ENCODE assay signal across 30 cellular contexts in the genomic region with DNA sequence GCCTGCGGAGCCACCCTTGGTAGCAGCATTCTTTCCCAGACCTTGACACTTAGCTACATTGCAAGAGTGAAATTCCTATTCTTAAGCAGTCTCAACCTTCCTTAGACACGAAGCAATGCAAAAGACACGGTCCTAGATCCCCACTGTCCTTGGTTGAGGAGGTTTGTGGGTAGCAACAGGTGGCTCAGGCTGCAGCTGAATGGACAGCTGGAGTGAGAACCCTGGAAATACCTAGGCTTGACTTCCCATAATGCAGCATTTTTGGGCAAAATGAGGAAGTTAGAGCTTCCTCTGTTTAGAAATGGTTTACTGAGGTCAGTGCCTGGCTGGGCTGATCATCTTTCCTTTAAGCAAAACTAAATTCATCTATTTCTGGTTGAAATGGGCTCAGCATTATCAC.
DNase-seq lines count a peak whose midpoint lies in the region; ATAC-seq and TF ChIP-seq lines count a peak whose summit lies in the region.
"Had no signal": no experiment of that assay in that cellular context is flagged by ENCODE, and none has a peak within 500 bp of the region (broad histone marks: within the 10 kb centered on the region; RNA-seq: fewer than 3 reads in every experiment).

No MANE protein-coding gene starts in this region.

- ATAC-seq in GM19324 (IDR thresholded peaks at IDR 0.05; ENCODE audit: low FRiP score, unreplicated experiment), result no peak
- ATAC-seq in GM18498 (IDR thresholded peaks at IDR 0.05; ENCODE audit: unreplicated experiment), result no peak
- ATAC-seq: body of pancreas, esophagus mucosa, K562, right lobe of liver had no signal

- H4K20me1 ChIP-seq in OCI-LY3 (ENCODE audit: insufficient read depth, low read length), result no peaks in the 10 kb centered on the region

- DNase-seq in GM10248 (ENCODE audit: extremely low spot score) (peak; percentile 3), KBM-7 (peak; percentile 40), germinal center (ENCODE audit: low spot score) (peak; percentile 3), HCEC 1CT (no peak), BE2C (no peak)
- DNase-seq: activated CD4-positive, alpha-beta memory T cell treated with anti-CD3 and anti-CD28 coated beads, Interleukin-2, amount 10 ng/mL, durations not matched to agents 7 days and 5 days; activated CD8-positive, alpha-beta memory T cell treated with anti-CD3 and anti-CD28 coated beads, Interleukin-2, amount 50 U/mL, for 4 hours; activated naive CD4-positive, alpha-beta T cell treated with anti-CD3 and anti-CD28 coated beads, Interleukin-2, amount 10 ng/mL, durations not matched to agents 7 days and 5 days; body of pancreas; cerebellar nuclear complex; dermis blood vessel endothelial cell; head of caudate nucleus; kidney; MM.1S; naive B cell; NCI-H146; nucleus accumbens; right lobe of liver; SHP77; stimulated activated CD4-positive, alpha-beta T cell treated with anti-CD3 and anti-CD28 coated beads, Interleukin-4, amount 100 ng/mL, for 1 hour; stomach; SW 1271; thyroid gland; uterus had no signal

- no peaks in the 10 kb centered on the region for H3K9me3 ChIP-seq in OCI-LY3 (ENCODE audit: insufficient read depth, low read length)
- H3K9me3 ChIP-seq in BE2C, result no peaks in the 10 kb centered on the region
- H3K9me3 ChIP-seq: body of pancreas, prostate gland, right lobe of liver, thyroid gland, uterus had no signal

- H2AFZ ChIP-seq in OCI-LY3 (ENCODE audit: low read depth, low read length), result peak overlapping the region; percentile 16; the same call in 1 of the 2 replicates

- H3K4me1 ChIP-seq in OCI-LY3 (ENCODE audit: low read length) (peaks cover 6% of the 10 kb centered on the region), BE2C (no peaks in the 10 kb centered on the region)
- H3K4me1 ChIP-seq: body of pancreas, prostate gland, right lobe of liver, thyroid gland, uterus had no signal

- H3K79me2 ChIP-seq in OCI-LY3 (ENCODE audit: low read length), result no peaks in the 10 kb centered on the region

- no peaks in the 10 kb centered on the region for H3K27me3 ChIP-seq in OCI-LY3 (ENCODE audit: low read depth, low read length)
- H3K27me3 ChIP-seq in BE2C, result no peaks in the 10 kb centered on the region
- H3K27me3 ChIP-seq: body of pancreas, right lobe of liver, stomach, thyroid gland, uterus had no signal

- no peak overlapping the region for H3K4me2 ChIP-seq in OCI-LY3 (ENCODE audit: low read length)

- H3K4me3 ChIP-seq in OCI-LY3 (ENCODE audit: low read length) (no peak overlapping the region), BE2C (ENCODE audit: low read depth, low read length) (no peak overlapping the region)
- H3K4me3 ChIP-seq: body of pancreas, K562, prostate gland, right lobe of liver, stomach, thyroid gland, uterus had no signal

- CTCF ChIA-PET in GM10248 (lab: Yijun Ruan, JAX), result no interaction called here

- no peaks in the 10 kb centered on the region for H3K36me3 ChIP-seq in OCI-LY3 (replicated peaks; ENCODE audit: low read depth, low read length)
- H3K36me3 ChIP-seq in BE2C, result no peaks in the 10 kb centered on the region
- H3K36me3 ChIP-seq: prostate gland, right lobe of liver, stomach, thyroid gland, uterus had no signal

- no peak overlapping the region for H3K27ac ChIP-seq in OCI-LY3 (ENCODE audit: low read length)
- H3K27ac ChIP-seq: body of pancreas, prostate gland, right lobe of liver, stomach, thyroid gland, uterus had no signal

- POLR2A ChIA-PET in GM10248 (lab: Yijun Ruan, JAX), result no interaction called here

- in situ Hi-C loops in KBM-7 (cut with MboI; ENCODE audit: low pct_unique_long_range_greater_than_20kb, low sequenced_read_pairs), result no loop called here

- H3K9ac ChIP-seq in OCI-LY3 (ENCODE audit: low read length), result no peak overlapping the region

- TF ChIP-seq CTCF in GM10248 (IDR thresholded peaks at IDR 0.05; ENCODE audit: control extremely low read depth, extremely low read depth, low read depth, missing control alignments), result no peak
- TF ChIP-seq CTCF in OCI-LY3 (IDR thresholded peaks at IDR 0.05; ENCODE audit: low read depth, low read length), result no peak
- no peak for TF ChIP-seq CTCF in BE2C (IDR thresholded peaks at IDR 0.05; ENCODE audit: low read depth, low read length)

Comparison
In these comparisons a context has a peak if more than half of its experiments do, and no peak if none do; other contexts are left out.
1. DNase-seq: peak in GM10248 (single experiment), KBM-7 (single experiment) and germinal center (single experiment); none in HCEC 1CT (single experiment) and BE2C (single experiment).